Comparison of ENCODE assay signal across 20 cellular contexts in genomic region chr7:76133839-76134238, GRCh38.
DNase-seq lines count a peak whose midpoint lies in the region; ATAC-seq, FAIRE-seq and TF ChIP-seq lines count a peak whose summit lies in the region.
"Had no signal": no experiment of that assay in that cellular context is flagged by ENCODE, and none has a peak within 500 bp of the region (broad histone marks: within the 10 kb centered on the region; RNA-seq: fewer than 3 reads in every experiment).

No MANE protein-coding gene starts in this region.

- TF ChIP-seq POLR2A in GM12891 (IDR thresholded peaks at IDR 0.05; ENCODE audit: low read depth, low read length) (no peak), testis (IDR thresholded peaks at IDR 0.05) (no peak)

- no peak for DNase-seq in activated CD4-positive, alpha-beta T cell treated with anti-CD3 and anti-CD28 coated beads, Interleukin-2, amount 10 ng/mL, durations not matched to agents 24 days and 14 days
- DNase-seq in activated CD4-positive, alpha-beta T cell treated with anti-CD3 and anti-CD28 coated beads, Interleukin-2, amount 50 U/mL, for 1 hour: no peak
- DNase-seq in GM12891 (ENCODE audit: insufficient read length, low spot score) (no peak), T-helper 17 cell (no peak), naive B cell (no peak), testis (no peak)
- no peak for DNase-seq in activated effector memory CD4-positive, alpha-beta T cell treated with Interleukin-2 at 50 U/mL for 16 hours
- DNase-seq: activated CD4-positive, alpha-beta memory T cell treated with anti-CD3 and anti-CD28 coated beads for 36 hours; COR-L47; EL; NCI-H1092 treated with DMSO at 0.1 percent for 48 hours; NCI-H524 treated with DMSO at 0.1 percent for 48 hours; retina; SJCRH30; stimulated activated CD4-positive, alpha-beta T cell treated with anti-CD3 and anti-CD28 coated beads, Interleukin-15, amount 100 ng/mL, for 24 hours had no signal

- H3K4me1 ChIP-seq in testis: no peaks in the 10 kb centered on the region
- H3K4me1 ChIP-seq: SJCRH30 had no signal

- WGBS in testis, 2 donors: 72 to 83% methylated on average over 3 of the region's 3 CpGs

- no peak overlapping the region for H3K4me3 ChIP-seq in testis
- H3K4me3 ChIP-seq: SJCRH30 had no signal

- no peak overlapping the region for H3K27ac ChIP-seq in testis
- H3K27ac ChIP-seq: SJCRH30 had no signal

- no peaks in the 10 kb centered on the region for H3K9me3 Mint-ChIP-seq in activated CD4-positive, alpha-beta T cell treated with anti-CD3 and anti-CD28 coated beads, Interleukin-2, amount 10 ng/mL, durations not matched to agents 24 days and 14 days
- H3K9me3 Mint-ChIP-seq in naive B cell: no peaks in the 10 kb centered on the region
- H3K9me3 Mint-ChIP-seq: activated CD4-positive, alpha-beta memory T cell treated with anti-CD3 and anti-CD28 coated beads for 36 hours had no signal

- H3K27me3 ChIP-seq in testis: no peaks in the 10 kb centered on the region
- H3K27me3 ChIP-seq: SJCRH30 had no signal

- H3K36me3 Mint-ChIP-seq in activated CD4-positive, alpha-beta T cell treated with anti-CD3 and anti-CD28 coated beads, Interleukin-2, amount 10 ng/mL, durations not matched to agents 24 days and 14 days (ENCODE audit: low read depth): no peaks in the 10 kb centered on the region
- H3K36me3 Mint-ChIP-seq in T-helper 17 cell (ENCODE audit: low read depth): no peaks in the 10 kb centered on the region
- no peaks in the 10 kb centered on the region for H3K36me3 Mint-ChIP-seq in naive B cell
- H3K36me3 Mint-ChIP-seq: activated CD4-positive, alpha-beta memory T cell treated with anti-CD3 and anti-CD28 coated beads for 36 hours had no signal

- no peak for FAIRE-seq in GM12891 (lab: Jason Lieb, UNC)
- FAIRE-seq: colon, keratinocyte, TTC549, urothelium cell line had no signal

- H3K9me3 ChIP-seq in T-helper 17 cell (ENCODE audit: control insufficient read depth, low read length, poor library complexity, severe bottlenecking) (no peaks in the 10 kb centered on the region), testis (no peaks in the 10 kb centered on the region)
- H3K9me3 ChIP-seq: SJCRH30 had no signal

- peaks cover 36% of the 10 kb centered on the region for H3K4me1 Mint-ChIP-seq in activated CD4-positive, alpha-beta T cell treated with anti-CD3 and anti-CD28 coated beads, Interleukin-2, amount 10 ng/mL, durations not matched to agents 24 days and 14 days
- H3K4me1 Mint-ChIP-seq in T-helper 17 cell (peaks cover 17% of the 10 kb centered on the region), naive B cell (peaks cover 10 to 13% (median 10%) of the 10 kb centered on the region in 3 donors)

- H3K27me3 Mint-ChIP-seq in activated CD4-positive, alpha-beta T cell treated with anti-CD3 and anti-CD28 coated beads, Interleukin-2, amount 10 ng/mL, durations not matched to agents 24 days and 14 days: no peaks in the 10 kb centered on the region
- H3K27me3 Mint-ChIP-seq in T-helper 17 cell: peaks cover 29% of the 10 kb centered on the region
- peaks cover 0 to 22% (median 12%) of the 10 kb centered on the region in 3 donors for H3K27me3 Mint-ChIP-seq in naive B cell

- no peaks in the 10 kb centered on the region for H3K36me3 ChIP-seq in testis (ENCODE audit: low read depth, missing control alignments)
- H3K36me3 ChIP-seq: SJCRH30 had no signal

- peak overlapping the region; percentile 66 for H3K4me3 Mint-ChIP-seq in activated CD4-positive, alpha-beta T cell treated with anti-CD3 and anti-CD28 coated beads, Interleukin-2, amount 10 ng/mL, durations not matched to agents 24 days and 14 days
- peak overlapping the region; percentile 84 for H3K4me3 Mint-ChIP-seq in T-helper 17 cell
- peak overlapping the region in 7 of 8 donors; percentile 2 to 84 (median 64) for H3K4me3 Mint-ChIP-seq in naive B cell

- intact Hi-C loops in activated CD4-positive, alpha-beta T cell treated with anti-CD3 and anti-CD28 coated beads, Interleukin-2, amount 10 ng/mL, durations not matched to agents 24 days and 14 days (cut with micrococcal nuclease): no loop called here
- intact Hi-C loops in testis (cut with DNase I; ENCODE audit: low total_unique reads): no loop called here

- peak overlapping the region; percentile 79 for H3K27ac Mint-ChIP-seq in activated CD4-positive, alpha-beta T cell treated with anti-CD3 and anti-CD28 coated beads, Interleukin-2, amount 10 ng/mL, durations not matched to agents 24 days and 14 days
- H3K27ac Mint-ChIP-seq in T-helper 17 cell: peak overlapping the region; percentile 80
- peak overlapping the region in 3 of 6 donors; percentile 26 to 54 (median 32) for H3K27ac Mint-ChIP-seq in naive B cell
- H3K27ac Mint-ChIP-seq: activated CD4-positive, alpha-beta memory T cell treated with anti-CD3 and anti-CD28 coated beads for 36 hours had no signal

- ATAC-seq in T-helper 17 cell (no peak), naive B cell (ENCODE audit: low read depth in 2 of 2) (peak in 1 of 2 donors; percentile 48), GM19023 (IDR thresholded peaks at IDR 0.05; ENCODE audit: unreplicated experiment) (no peak)

- TF ChIP-seq CTCF in testis (IDR thresholded peaks at IDR 0.05): no peak

TF ChIP-seq in GM12891, 5 proteins besides CTCF, POLR2A, EP300 and RAD21:
- peak; percentile 76 for TF ChIP-seq SPI1 (IDR thresholded peaks at IDR 0.05; ENCODE audit: low read depth, low read length)
- TF ChIP-seq TAF1 (IDR thresholded peaks at IDR 0.05; ENCODE audit: low read depth, low read length): no peak
- TF ChIP-seq PAX5 (IDR thresholded peaks at IDR 0.05; ENCODE audit: insufficient read depth, low read length, severe bottlenecking): no peak
- no peak for TF ChIP-seq POLR2AphosphoS5 (IDR thresholded peaks at IDR 0.05; ENCODE audit: low read depth, low read length)
- no peak for TF ChIP-seq POU2F2 (IDR thresholded peaks at IDR 0.05; ENCODE audit: low read depth, low read length)
